18 cellular contexts compared by ENCODE assay signal in genomic region chr20:21189761-21190523, GRCh38.
DNase-seq lines count a peak whose midpoint lies in the region; ATAC-seq, FAIRE-seq and TF ChIP-seq lines count a peak whose summit lies in the region.
"Had no signal": no experiment of that assay in that cellular context is flagged by ENCODE, and none has a peak within 500 bp of the region (broad histone marks: within the 10 kb centered on the region; RNA-seq: fewer than 3 reads in every experiment).

No MANE protein-coding gene starts in this region.

- no peaks in the 10 kb centered on the region for H3K9me3 ChIP-seq in H1 (ENCODE audit: insufficient read depth in 2 of 2, low read depth in 1 of 2, low read length in 1 of 2)

- H3F3A ChIP-seq in GM23338 (replicated peaks; ENCODE audit: low read depth), result peaks cover 5% of the 10 kb centered on the region

- H3K36me3 Mint-ChIP-seq in GM23338 (ENCODE audit: low read depth), result peaks cover 3% of the 10 kb centered on the region; the same call in 2 of the 3 replicates
- peaks cover 13% of the 10 kb centered on the region for H3K36me3 Mint-ChIP-seq in nephron progenitor cell (ENCODE audit: low read depth)
- peaks cover 3% of the 10 kb centered on the region for H3K36me3 Mint-ChIP-seq in mesothelial cell of epicardium

- H2BK15ac ChIP-seq in H1 (ENCODE audit: low read length), result no peak overlapping the region

- peak overlapping the region; percentile 98 for H3K27ac Mint-ChIP-seq in GM23338
- no peak overlapping the region for H3K27ac Mint-ChIP-seq in nephron progenitor cell
- H3K27ac Mint-ChIP-seq in mesothelial cell of epicardium, result no peak overlapping the region
- H3K27ac Mint-ChIP-seq: activated CD4-positive, alpha-beta T cell treated with anti-CD3 and anti-CD28 coated beads for 36 hours; activated naive CD8-positive, alpha-beta T cell treated with anti-CD3 and anti-CD28 coated beads for 36 hours; stimulated activated effector memory CD8-positive, alpha-beta T cell treated with anti-CD3 and anti-CD28 coated beads, Interleukin-12 subunit alpha, Interleukin-12 subunit beta, amount 100 ng/mL, for 72 hours; type B pancreatic cell had no signal

- peak; percentile 97 for FAIRE-seq in H1 (lab: Jason Lieb, UNC)
- FAIRE-seq: bronchial epithelial cell had no signal

- H2AK5ac ChIP-seq in H1 (ENCODE audit: low read depth, low read length), result no peak overlapping the region; the same call in 1 of the 2 replicates

- H3K79me2 ChIP-seq in GM23338 (replicated peaks; ENCODE audit: insufficient read depth) (0 out of 2 replicates have a peak, but pooled peaks cover 4% of the 10 kb centered on the region), H1 (ENCODE audit: control insufficient read depth in 1 of 2, insufficient read depth in 2 of 2, low read length in 2 of 2) (no peaks in the 10 kb centered on the region; a peak in 1 of 4 replicates)

- H4K5ac ChIP-seq in H1 (ENCODE audit: insufficient read length, low read depth, low read length), result peak overlapping the region; percentile 10

- H3K36me3 ChIP-seq in GM23338 (ENCODE audit: insufficient read depth) (no peaks in the 10 kb centered on the region), H1 (ENCODE audit: control insufficient read depth in 2 of 4, insufficient read depth in 4 of 4, low read length in 3 of 4) (no peaks in the 10 kb centered on the region)

- H3K4me1 Mint-ChIP-seq in GM23338 (peaks cover 55% of the 10 kb centered on the region), nephron progenitor cell (peaks cover 51% of the 10 kb centered on the region), mesothelial cell of epicardium (peaks cover 17% of the 10 kb centered on the region)
- H3K4me1 Mint-ChIP-seq: activated CD4-positive, alpha-beta T cell treated with anti-CD3 and anti-CD28 coated beads for 36 hours; activated naive CD8-positive, alpha-beta T cell treated with anti-CD3 and anti-CD28 coated beads for 36 hours; stimulated activated effector memory CD8-positive, alpha-beta T cell treated with anti-CD3 and anti-CD28 coated beads, Interleukin-12 subunit alpha, Interleukin-12 subunit beta, amount 100 ng/mL, for 72 hours had no signal

- H3K9ac ChIP-seq in H1 (replicated peaks in 1 of 4; ENCODE audit: extremely low read depth in 1 of 4, low read depth in 3 of 4, low read length in 3 of 4), result peak overlapping the region in 3 of 4 experiments; percentile 22 to 66 (median 29); a peak in 2 of 7 replicates

- no peaks in the 10 kb centered on the region for H3K27me3 ChIP-seq in GM23338 (ENCODE audit: insufficient read depth)
- H3K27me3 ChIP-seq in H1 (replicated peaks in 1 of 4; ENCODE audit: control insufficient read depth in 3 of 4, extremely low read depth in 1 of 4, insufficient read depth in 3 of 4, low read length in 3 of 4), result no peaks in the 10 kb centered on the region

- peak overlapping the region; percentile 82 for H2BK120ac ChIP-seq in H1 (replicated peaks; ENCODE audit: low read depth, low read length)

- CTCF ChIA-PET in H1 (lab: Charles Lee; ENCODE audit: partially characterized antibody), result interaction anchor here (0.6 to 1.8 kb wide), 3 partner anchors 45 to 643 kb away, joined by 3 to 5 read pairs (median 3); no protein-coding TSS in a partner anchor

- peak in 1 of 2 experiments; percentile 90; a peak in 2 of 3 replicates for TF ChIP-seq EP300 in H1 (IDR thresholded peaks at IDR 0.05; ENCODE audit: borderline replicate concordance in 1 of 2, low read depth in 2 of 2, low read length in 2 of 2)

- peak; percentile 82 for ATAC-seq in GM23338
- no peak for ATAC-seq in GM19463 (IDR thresholded peaks at IDR 0.05; ENCODE audit: unreplicated experiment)
- ATAC-seq: activated CD4-positive, alpha-beta T cell treated with anti-CD3 and anti-CD28 coated beads for 36 hours; stimulated activated effector memory CD8-positive, alpha-beta T cell treated with anti-CD3 and anti-CD28 coated beads, Interleukin-12 subunit alpha, Interleukin-12 subunit beta, amount 100 ng/mL, for 72 hours had no signal

- peak overlapping the region; percentile 53 for H2BK5ac ChIP-seq in H1 (ENCODE audit: low read depth, low read length)

- DNase-seq in GM23338 (ENCODE audit: low spot score), result peak; percentile 97
- DNase-seq in NCI-H1930 (lab: John Stamatoyannopoulos, UW), result peak; percentile 95 to 98
- peak; percentile 75 to 82 for DNase-seq in H1 (ENCODE audit: low read depth in 1 of 2, low spot score in 2 of 2)
- DNase-seq in nephron progenitor cell, result peak; percentile 8
- no peak for DNase-seq in caudate nucleus (lab: John Stamatoyannopoulos, UW)
- DNase-seq in mesothelial cell of epicardium (ENCODE audit: low spot score in 2 of 2, unreplicated experiment in 2 of 2), result no peak
- DNase-seq in NAMALWA (ENCODE audit: low spot score), result no peak
- DNase-seq: activated CD4-positive, alpha-beta T cell treated with anti-CD3 and anti-CD28 coated beads for 36 hours; activated naive CD8-positive, alpha-beta T cell treated with anti-CD3 and anti-CD28 coated beads for 36 hours; GF-D8; NCI-H1694; NK-92 treated with Interleukin-12 subunit alpha and Interleukin-12 subunit beta, amount 100 ng/mL, for 24 hours; Right ventricle myocardium superior; T-helper 2 cell had no signal

- H3K4me2 ChIP-seq in GM23338 (peak overlapping the region; percentile 42), H1 (ENCODE audit: insufficient read depth in 1 of 2, low read depth in 2 of 2, low read length in 2 of 2) (peak overlapping the region; percentile 27 to 62)

- peak overlapping the region; percentile 96 for H3K27ac ChIP-seq in GM23338 (ENCODE audit: low read depth)
- peak overlapping the region; percentile 87 for H3K27ac ChIP-seq in H1 (ENCODE audit: low read depth, low read length)
- no peak overlapping the region for H3K27ac ChIP-seq in caudate nucleus (ENCODE audit: low read depth, low read length)

- H4K91ac ChIP-seq in H1 (replicated peaks; ENCODE audit: insufficient read length, low read length), result peak overlapping the region; percentile 66

- POLR2A ChIA-PET in H1 (lab: Charles Lee; ENCODE audit: partially characterized antibody), result interaction anchor here (0.7 to 3.6 kb wide), 21 partner anchors 8 to 1138 kb away, joined by 3 to 31 read pairs (median 4); partner anchors contain the start of genes CFAP61, CRNKL1, KIZ and XRN2

- H2AFZ ChIP-seq in GM23338 (no peak overlapping the region), H1 (ENCODE audit: low read length) (no peak overlapping the region)

- WGBS in H1 (ENCODE audit: extremely low coverage in 1 of 2, insufficient coverage in 1 of 2, insufficient read length in 1 of 2, insufficient replicate concordance in 2 of 2, low coverage in 1 of 2, low lambda C conversion rate in 2 of 2, missing lambda C conversion rate in 1 of 2), 2 experiments, result 2% methylated on average over 10 of the region's 10 CpGs; no CpG with 5 or more reads in 1 of the 2 experiments

- H3K4me1 ChIP-seq in GM23338 (ENCODE audit: insufficient read depth) (peaks cover 29% of the 10 kb centered on the region), H1 (replicated peaks in 1 of 4; ENCODE audit: control insufficient read depth in 3 of 4, insufficient read depth in 4 of 4, low read length in 3 of 4) (peaks cover 8 to 23% (median 20%) of the 10 kb centered on the region in 4 experiments; a peak in 6 of 7 replicates)

- no peak overlapping the region for H3K14ac ChIP-seq in H1 (ENCODE audit: insufficient read length)

- TF ChIP-seq RAD21 in H1 (IDR thresholded peaks at IDR 0.05 in 1 of 2, conservative IDR thresholded peaks at IDR 0.05 in 1 of 2; ENCODE audit: low read depth in 2 of 2, low read length in 2 of 2), result 0 out of 4 replicates have a peak, but pooled peaks of 1 of the 2 experiments have one; percentile 3

- H4K8ac ChIP-seq in H1 (ENCODE audit: extremely low read depth, insufficient read depth, low read length), result no peak overlapping the region

- H3K9me2 ChIP-seq in GM23338 (ENCODE audit: insufficient read depth), result no peaks in the 10 kb centered on the region

- H2BK20ac ChIP-seq in H1 (ENCODE audit: low read length), result 0 out of 2 replicates have a peak overlapping the region, but pooled peaks have one; percentile 16

- H2BK12ac ChIP-seq in H1 (ENCODE audit: low read depth, low read length), result peak overlapping the region; percentile 10; the same call in 1 of the 2 replicates

- no peaks in the 10 kb centered on the region for H3K79me1 ChIP-seq in H1 (ENCODE audit: low read depth, low read length)

- H4K20me1 ChIP-seq in GM23338 (replicated peaks; ENCODE audit: insufficient read depth), result no peaks in the 10 kb centered on the region
- H4K20me1 ChIP-seq in H1 (replicated peaks in 1 of 2; ENCODE audit: control insufficient read depth in 1 of 2, insufficient read depth in 2 of 2, low read length in 2 of 2), result no peaks in the 10 kb centered on the region

- peak; percentile 20 to 47; a peak in 2 of 3 replicates for TF ChIP-seq POLR2A in H1 (IDR thresholded peaks at IDR 0.05; ENCODE audit: control extremely low read depth in 1 of 2, low read depth in 2 of 2, low read length in 2 of 2)

- no peak overlapping the region for H3K18ac ChIP-seq in H1 (ENCODE audit: extremely low read depth, low read length)

- H3K4me3 Mint-ChIP-seq in GM23338, result peak overlapping the region; percentile 68
- no peak overlapping the region for H3K4me3 Mint-ChIP-seq in nephron progenitor cell
- no peak overlapping the region for H3K4me3 Mint-ChIP-seq in mesothelial cell of epicardium
- H3K4me3 Mint-ChIP-seq: activated CD4-positive, alpha-beta T cell treated with anti-CD3 and anti-CD28 coated beads for 36 hours; activated naive CD8-positive, alpha-beta T cell treated with anti-CD3 and anti-CD28 coated beads for 36 hours; stimulated activated effector memory CD8-positive, alpha-beta T cell treated with anti-CD3 and anti-CD28 coated beads, Interleukin-12 subunit alpha, Interleukin-12 subunit beta, amount 100 ng/mL, for 72 hours; type B pancreatic cell had no signal

- H3K9me3 Mint-ChIP-seq in GM23338 (no peaks in the 10 kb centered on the region), nephron progenitor cell (no peaks in the 10 kb centered on the region), mesothelial cell of epicardium (no peaks in the 10 kb centered on the region)
- H3K9me3 Mint-ChIP-seq: activated naive CD8-positive, alpha-beta T cell treated with anti-CD3 and anti-CD28 coated beads for 36 hours; stimulated activated effector memory CD8-positive, alpha-beta T cell treated with anti-CD3 and anti-CD28 coated beads, Interleukin-12 subunit alpha, Interleukin-12 subunit beta, amount 100 ng/mL, for 72 hours; type B pancreatic cell had no signal

- H3K27me3 Mint-ChIP-seq in GM23338 (ENCODE audit: insufficient read depth, low read depth, poor library complexity) (peaks cover 5% of the 10 kb centered on the region), nephron progenitor cell (ENCODE audit: low read depth, poor library complexity) (peaks cover 8% of the 10 kb centered on the region), mesothelial cell of epicardium (ENCODE audit: low read depth) (peaks cover 24% of the 10 kb centered on the region)
- H3K27me3 Mint-ChIP-seq: activated CD4-positive, alpha-beta T cell treated with anti-CD3 and anti-CD28 coated beads for 36 hours; activated naive CD8-positive, alpha-beta T cell treated with anti-CD3 and anti-CD28 coated beads for 36 hours had no signal

- H3K23ac ChIP-seq in H1 (ENCODE audit: insufficient read length), result no peak overlapping the region

- peak overlapping the region; percentile 17 for H3K56ac ChIP-seq in H1 (replicated peaks; ENCODE audit: insufficient read length, low read depth, low read length)

- H3K4ac ChIP-seq in H1 (replicated peaks; ENCODE audit: insufficient read length, low read depth, low read length), result peak overlapping the region; percentile 54

- no peaks in the 10 kb centered on the region for H3K23me2 ChIP-seq in H1 (ENCODE audit: low read depth, low read length)

- H3K4me3 ChIP-seq in GM23338, result peak overlapping the region; percentile 31
- H3K4me3 ChIP-seq in H1 (ENCODE audit: extremely low read depth in 1 of 4, insufficient read depth in 2 of 4, low read depth in 3 of 4, low read length in 4 of 4), result peak overlapping the region in 3 of 4 experiments; percentile 23 to 51 (median 27); a peak in 4 of 8 replicates

- TF ChIP-seq CTCF in GM23338 (conservative IDR thresholded peaks at IDR 0.05; ENCODE audit: low read depth in 2 of 2) (no peak), H1 (IDR thresholded peaks at IDR 0.05; ENCODE audit: control extremely low read depth in 1 of 3, insufficient read depth in 1 of 3, low read depth in 1 of 3, low read length in 3 of 3) (no peak), nephron progenitor cell (IDR thresholded peaks at IDR 0.05) (no peak), mesothelial cell of epicardium (IDR thresholded peaks at IDR 0.05; ENCODE audit: unreplicated experiment) (no peak)

Comparison
In these comparisons a context has a peak if more than half of its experiments do, and no peak if none do; other contexts are left out.
1. DNase-seq: peak in GM23338 (single experiment), NCI-H1930 (2 of 2), H1 (2 of 2) and nephron progenitor cell (single experiment); none in caudate nucleus (0 of 61), mesothelial cell of epicardium (0 of 2) and NAMALWA (single experiment).